2 cellular contexts compared by ENCODE assay signal in genomic region chr3:123024056-123024455, GRCh38.
TF ChIP-seq lines count a peak whose summit lies in the region.

No MANE protein-coding gene starts in this region.

TF ChIP-seq in HepG2, 621 proteins besides CTCF, POLR2A, EP300 and RAD21:
- TF ChIP-seq ZNF317 (CRISPR knock-in tag; IDR thresholded peaks at IDR 0.05) (0 out of 2 replicates have a peak, but pooled peaks have one; percentile 38), MIXL1 (CRISPR knock-in tag; IDR thresholded peaks at IDR 0.05) (no peak)

TF ChIP-seq in WTC11, 78 proteins besides CTCF, POLR2A, EP300 and RAD21:
- TF ChIP-seq CDX4 (CRISPR knock-in tag; IDR thresholded peaks at IDR 0.05; ENCODE audit: borderline replicate concordance) (no peak), ZNF512 (CRISPR knock-in tag; IDR thresholded peaks at IDR 0.05; ENCODE audit: borderline replicate concordance) (no peak), ZNF232 (CRISPR knock-in tag; IDR thresholded peaks at IDR 0.05) (no peak), ZNF138 (CRISPR knock-in tag; conservative IDR thresholded peaks at IDR 0.05) (no peak), OVOL2 (CRISPR knock-in tag; IDR thresholded peaks at IDR 0.05; ENCODE audit: borderline replicate concordance) (no peak), RELA (CRISPR knock-in tag; IDR thresholded peaks at IDR 0.05; ENCODE audit: borderline replicate concordance) (no peak), ELF4 (CRISPR knock-in tag; IDR thresholded peaks at IDR 0.05; ENCODE audit: low read depth) (no peak), ZNF317 (CRISPR knock-in tag; IDR thresholded peaks at IDR 0.05; ENCODE audit: borderline replicate concordance, low read depth) (peak; percentile 81)
